ENCODE assay signal across 10 cellular contexts in genomic region chr6:132131777-132132176, GRCh38.
A peak's percentile ranks its signal among the peaks of the same experiment; 100 is the strongest.
DNase-seq lines count a peak whose midpoint lies in the region; TF ChIP-seq lines count a peak whose summit lies in the region.
"Had no signal": no experiment of that assay in that cellular context is flagged by ENCODE, and none has a peak within 500 bp of the region (broad histone marks: within the 10 kb centered on the region; RNA-seq: fewer than 3 reads in every experiment).

No MANE protein-coding gene starts in this region.

- H3K27ac ChIP-seq in iPS-20b (ENCODE audit: low read length) (no peak overlapping the region), tibial artery (peak overlapping the region; percentile 83)
- H3K27ac ChIP-seq: 22Rv1, VCaP had no signal

- H3K9ac ChIP-seq in adipocyte (ENCODE audit: low read length) (peak overlapping the region; percentile 64), iPS-20b (ENCODE audit: low read depth, low read length) (0 out of 2 replicates have a peak overlapping the region, but pooled peaks have one; percentile 10)

- intact Hi-C loops in tibial artery (cut with DNase I; ENCODE audit: low total_unique reads), result loop anchor here (5.0 kb wide), 1 partner anchor 179 kb away; the partner anchor contains the start of gene CCN2

- TF ChIP-seq CTCF in tibial artery (IDR thresholded peaks at IDR 0.05), result no peak

- H3K36me3 ChIP-seq in adipocyte (ENCODE audit: control insufficient read depth, insufficient read depth, low read length, severe bottlenecking) (no peaks in the 10 kb centered on the region), iPS-20b (ENCODE audit: insufficient read depth, low read depth, low read length) (no peaks in the 10 kb centered on the region), tibial artery (no peaks in the 10 kb centered on the region)

- H3K9me3 ChIP-seq in adipocyte (ENCODE audit: control insufficient read depth, low read length) (no peaks in the 10 kb centered on the region), iPS-20b (ENCODE audit: insufficient read depth, low read depth, low read length) (no peaks in the 10 kb centered on the region), tibial artery (no peaks in the 10 kb centered on the region)

- DNase-seq in DMS53 (lab: John Stamatoyannopoulos, UW), result peak; percentile 58
- no peak for DNase-seq in DMS53 treated with DMSO at 0.1 percent for 48 hours (lab: John Stamatoyannopoulos, UW; ENCODE audit: unreplicated experiment)
- peak; percentile 83 for DNase-seq in adipocyte (ENCODE audit: low read depth)
- DNase-seq in tibial artery, result peak; percentile 59 to 80
- no peak for DNase-seq in activated gamma-delta T cell (lab: John Stamatoyannopoulos, UW)
- DNase-seq in stimulated activated naive CD4-positive, alpha-beta T cell (lab: John Stamatoyannopoulos, UW), result no peak
- DNase-seq in GM19240 (ENCODE audit: insufficient read length, low spot score), result no peak

- H3K4me1 ChIP-seq in adipocyte (ENCODE audit: control insufficient read depth, insufficient read depth, low read length), result peaks cover 32% of the 10 kb centered on the region
- peaks cover 30% of the 10 kb centered on the region for H3K4me1 ChIP-seq in iPS-20b (ENCODE audit: insufficient read depth, low read length)
- H3K4me1 ChIP-seq in tibial artery, result peaks cover 0 to 45% (median 28%) of the 10 kb centered on the region in 4 donors

- H3K4me3 ChIP-seq in adipocyte (ENCODE audit: low read length) (peak overlapping the region; percentile 54), iPS-20b (ENCODE audit: low read length) (no peak overlapping the region), tibial artery (no peak overlapping the region)

- H3K27me3 ChIP-seq in adipocyte (replicated peaks; ENCODE audit: control insufficient read depth, insufficient read depth, low read length) (no peaks in the 10 kb centered on the region), iPS-20b (ENCODE audit: insufficient read depth, low read length) (no peaks in the 10 kb centered on the region), tibial artery (no peaks in the 10 kb centered on the region)

Comparison
In these comparisons a context has a peak if more than half of its experiments do, and no peak if none do; other contexts are left out.
1. DNase-seq: peak in DMS53 (single experiment), adipocyte (single experiment) and tibial artery (2 of 2); none in DMS53 treated with DMSO at 0.1 percent for 48 hours (single experiment), activated gamma-delta T cell (single experiment), stimulated activated naive CD4-positive, alpha-beta T cell (0 of 6) and GM19240 (single experiment).